14 cellular contexts compared by ENCODE assay signal in the genomic region with DNA sequence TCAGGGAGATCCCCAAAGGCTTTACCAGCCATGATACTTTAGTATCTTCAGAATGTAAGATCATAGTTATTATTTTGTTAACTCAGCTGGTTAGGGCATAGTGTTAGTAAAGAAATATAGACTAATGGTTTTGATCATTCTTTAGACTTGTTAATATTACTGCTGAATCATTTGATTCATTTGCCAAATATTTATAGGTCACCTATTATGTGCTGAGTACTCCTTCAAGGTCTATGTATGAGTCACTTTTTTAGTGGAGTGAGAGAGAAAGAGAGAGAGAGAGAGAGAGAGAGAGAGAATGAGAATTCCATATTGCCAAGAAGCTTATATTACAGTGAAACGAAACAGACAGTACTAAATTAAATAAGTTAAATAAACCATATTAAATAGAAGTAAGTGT.
"Had no signal": no experiment of that assay in that cellular context is flagged by ENCODE, and none has a peak within 500 bp of the region (broad histone marks: within the 10 kb centered on the region; RNA-seq: fewer than 3 reads in every experiment).

No MANE protein-coding gene starts in this region.

- H3K27ac Mint-ChIP-seq: natural killer cell treated with Interleukin-12 subunit alpha and Interleukin-12 subunit beta and Interleukin-15 and Interleukin-18, amount 100 ng/mL, for 72 hours had no signal

- H3K9me3 ChIP-seq: prostate gland, upper lobe of left lung had no signal

- H3K27ac ChIP-seq: prostate gland, upper lobe of left lung had no signal

- DNase-seq: activated CD4-positive, alpha-beta T cell treated with anti-CD3 and anti-CD28 coated beads, Interleukin-2, amount 50 U/mL, for 1 hour; activated CD4-positive, CD25-positive, alpha-beta regulatory T cell; activated naive CD4-positive, alpha-beta T cell treated with anti-CD3 and anti-CD28 coated beads, Interleukin-2, amount 50 U/mL, for 16 hours; amniotic stem cell; hippocampal formation; occipital lobe; stimulated activated CD4-positive, alpha-beta T cell treated with anti-CD3 and anti-CD28 coated beads, Interleukin-12 subunit alpha, Interleukin-12 subunit beta, amount 100 ng/mL, for 4 hours; stimulated activated naive CD4-positive, alpha-beta T cell; substantia nigra; T-helper 2 cell; upper lobe of left lung had no signal

- ATAC-seq: natural killer cell treated with Interleukin-12 subunit alpha and Interleukin-12 subunit beta and Interleukin-15 and Interleukin-18, amount 100 ng/mL, for 72 hours; sciatic nerve had no signal

- H3K4me3 ChIP-seq: prostate gland, upper lobe of left lung had no signal

- H3K27me3 Mint-ChIP-seq: natural killer cell treated with Interleukin-12 subunit alpha and Interleukin-12 subunit beta and Interleukin-15 and Interleukin-18, amount 100 ng/mL, for 72 hours had no signal

- H3K36me3 ChIP-seq: prostate gland, upper lobe of left lung had no signal

- H3K27me3 ChIP-seq: upper lobe of left lung had no signal

- H3K4me1 ChIP-seq: prostate gland, upper lobe of left lung had no signal

- H3K4me3 Mint-ChIP-seq: natural killer cell treated with Interleukin-12 subunit alpha and Interleukin-12 subunit beta and Interleukin-15 and Interleukin-18, amount 100 ng/mL, for 72 hours had no signal

- H3K36me3 Mint-ChIP-seq: natural killer cell treated with Interleukin-12 subunit alpha and Interleukin-12 subunit beta and Interleukin-15 and Interleukin-18, amount 100 ng/mL, for 72 hours had no signal
